ENCODE assay signal across 1 cellular context in the genomic region with DNA sequence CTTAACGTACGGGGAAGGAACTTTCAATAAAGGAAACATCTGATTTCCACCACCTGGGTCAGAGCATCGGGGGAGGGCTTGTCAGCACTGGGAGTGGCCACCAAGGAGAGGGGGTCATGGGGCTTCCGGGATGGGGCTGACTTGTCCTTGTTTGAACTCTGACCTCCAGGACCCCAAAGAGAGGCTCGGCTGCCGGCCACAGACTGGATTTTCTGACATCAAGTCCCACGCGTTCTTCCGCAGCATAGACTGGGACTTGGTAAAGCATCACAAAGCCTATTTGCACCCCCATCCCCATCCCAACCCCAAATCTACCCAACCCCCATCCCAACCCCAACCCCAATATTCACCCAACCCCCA.
TF ChIP-seq lines count a peak whose summit lies in the region.

No MANE protein-coding gene starts in this region.

TF ChIP-seq in HepG2, 621 proteins besides CTCF, POLR2A, EP300 and RAD21:
- no peak for TF ChIP-seq KLF15 (CRISPR knock-in tag; IDR thresholded peaks at IDR 0.05; ENCODE audit: borderline replicate concordance)
- peak; percentile 34 for TF ChIP-seq HNRNPK (IDR thresholded peaks at IDR 0.05; ENCODE audit: low read depth, low read length, poor library complexity, severe bottlenecking)
- TF ChIP-seq PCBP2 (optimal IDR thresholded peaks at IDR 0.05; ENCODE audit: low read depth, low read length, poor library complexity, severe bottlenecking) = peak; percentile 58
- TF ChIP-seq NCOA5 (CRISPR knock-in tag; IDR thresholded peaks at IDR 0.05) = no peak
